In genomic region chr4:185737489-185738037, GRCh38 we compare ENCODE assay signal across 13 cellular contexts.
DNase-seq lines count a peak whose midpoint lies in the region; ATAC-seq and TF ChIP-seq lines count a peak whose summit lies in the region.
"Had no signal": no experiment of that assay in that cellular context is flagged by ENCODE, and none has a peak within 500 bp of the region (broad histone marks: within the 10 kb centered on the region; RNA-seq: fewer than 3 reads in every experiment).

No MANE protein-coding gene starts in this region.

- H3K9me3 ChIP-seq in Peyer's patch (no peaks in the 10 kb centered on the region), right lobe of liver (no peaks in the 10 kb centered on the region), smooth muscle cell (replicated peaks; ENCODE audit: low read depth) (no peaks in the 10 kb centered on the region), MM.1S (replicated peaks; ENCODE audit: insufficient read depth, low read length) (no peaks in the 10 kb centered on the region)

- H3K4me1 ChIP-seq in Peyer's patch, result no peaks in the 10 kb centered on the region
- H3K4me1 ChIP-seq in right lobe of liver, result peaks cover 0 to 60% (median 18%) of the 10 kb centered on the region in 4 donors
- H3K4me1 ChIP-seq in smooth muscle cell (ENCODE audit: low read depth), result peaks cover 3% of the 10 kb centered on the region
- peaks cover 21% of the 10 kb centered on the region for H3K4me1 ChIP-seq in MM.1S (ENCODE audit: low read length)

- ATAC-seq in right lobe of liver, result peak in 1 of 4 donors; percentile 3
- ATAC-seq: activated CD4-positive, CD25-positive, alpha-beta regulatory T cell treated with anti-CD3 and anti-CD28 coated beads, Interleukin-2, amount 50 U/mL, for 24 hours had no signal

- H3K4me2 ChIP-seq in smooth muscle cell (peak overlapping the region; percentile 54), MM.1S (ENCODE audit: low read depth, low read length) (no peak overlapping the region)

- no peaks in the 10 kb centered on the region for H3K27me3 ChIP-seq in Peyer's patch
- peaks cover 0 to 7% (median 0%) of the 10 kb centered on the region in 45 donors for H3K27me3 ChIP-seq in dorsolateral prefrontal cortex
- no peaks in the 10 kb centered on the region for H3K27me3 ChIP-seq in right lobe of liver
- no peaks in the 10 kb centered on the region for H3K27me3 ChIP-seq in smooth muscle cell (ENCODE audit: low read depth)
- H3K27me3 ChIP-seq in MM.1S (replicated peaks; ENCODE audit: insufficient read depth, low read length), result no peaks in the 10 kb centered on the region

- in situ Hi-C loops in GM13976 (cut with MboI; ENCODE audit: low sequenced_read_pairs, unreplicated experiment), result no loop called here

- no peaks in the 10 kb centered on the region for H3K79me2 ChIP-seq in smooth muscle cell (ENCODE audit: low read depth)
- no peaks in the 10 kb centered on the region for H3K79me2 ChIP-seq in MM.1S (ENCODE audit: low read length)

- H3K4me3 ChIP-seq in Peyer's patch (no peak overlapping the region), dorsolateral prefrontal cortex (peak overlapping the region in 36 of 59 donors; percentile 0 to 41 (median 23)), right lobe of liver (peak overlapping the region in 2 of 3 donors; percentile 2 to 21), smooth muscle cell (no peak overlapping the region), MM.1S (ENCODE audit: low read length) (no peak overlapping the region)

- no peaks in the 10 kb centered on the region for H3F3A ChIP-seq in smooth muscle cell (ENCODE audit: low read depth)
- H3F3A ChIP-seq in MM.1S (ENCODE audit: insufficient read depth, low read length), result no peaks in the 10 kb centered on the region

- H2AFZ ChIP-seq in smooth muscle cell (ENCODE audit: low read depth) (no peak overlapping the region), MM.1S (ENCODE audit: low read length) (no peak overlapping the region)

- intact Hi-C loops in dorsolateral prefrontal cortex (cut with DNase I), result no loop called here
- intact Hi-C loops in right lobe of liver (cut with DNase I), result no loop called here

- H3K9ac ChIP-seq in smooth muscle cell (ENCODE audit: low read depth) (no peak overlapping the region), MM.1S (ENCODE audit: low read length) (no peak overlapping the region)

- 79% methylated on average over 5 of the region's 21 CpGs for WGBS in right lobe of liver (ENCODE audit: insufficient coverage, low coverage, low lambda C conversion rate, missing lambda C conversion rate)
- 92% methylated on average over 21 of the region's 21 CpGs for WGBS in smooth muscle cell (ENCODE audit: low lambda C conversion rate)

- H3K27ac ChIP-seq in Peyer's patch (peak overlapping the region in 3 of 4 donors; percentile 38 to 70 (median 53)), dorsolateral prefrontal cortex (peak overlapping the region in 54 of 59 donors; percentile 6 to 86 (median 72)), right lobe of liver (peak overlapping the region; percentile 80 to 90 (median 88)), smooth muscle cell (ENCODE audit: low read depth) (no peak overlapping the region), MM.1S (ENCODE audit: low read length) (no peak overlapping the region)
- H3K27ac ChIP-seq: epithelial cell of prostate had no signal

- H3K36me3 ChIP-seq in Peyer's patch (no peaks in the 10 kb centered on the region), right lobe of liver (peaks cover 0 to 8% (median 0%) of the 10 kb centered on the region in 4 donors), smooth muscle cell (ENCODE audit: low read depth) (no peaks in the 10 kb centered on the region), MM.1S (replicated peaks; ENCODE audit: insufficient read depth, low read length) (no peaks in the 10 kb centered on the region)

- no peaks in the 10 kb centered on the region for H3K9me2 ChIP-seq in MM.1S (replicated peaks; ENCODE audit: insufficient read depth, low read length)

- no peak for TF ChIP-seq CTCF in Peyer's patch (IDR thresholded peaks at IDR 0.05)
- TF ChIP-seq CTCF in dorsolateral prefrontal cortex (IDR thresholded peaks at IDR 0.05 in 54 of 56, conservative IDR thresholded peaks at IDR 0.05 in 2 of 56; ENCODE audit: low read depth in 1 of 56, partially characterized antibody in 56 of 56), result no peak
- no peak for TF ChIP-seq CTCF in right lobe of liver (IDR thresholded peaks at IDR 0.05)
- no peak for TF ChIP-seq CTCF in smooth muscle cell (IDR thresholded peaks at IDR 0.05; ENCODE audit: borderline replicate concordance, insufficient read depth, poor library complexity, severe bottlenecking)
- no peak for TF ChIP-seq CTCF in GM13976 (IDR thresholded peaks at IDR 0.05; ENCODE audit: borderline replicate concordance, control extremely low read depth, extremely low read depth, insufficient read depth, missing control alignments)
- no peak for TF ChIP-seq CTCF in MM.1S (IDR thresholded peaks at IDR 0.05; ENCODE audit: low read length)

- H4K20me1 ChIP-seq in smooth muscle cell (ENCODE audit: low read depth), result no peaks in the 10 kb centered on the region
- no peaks in the 10 kb centered on the region for H4K20me1 ChIP-seq in MM.1S (ENCODE audit: insufficient read depth, low read length)

- DNase-seq in Peyer's patch (no peak), dorsolateral prefrontal cortex (peak in 1 of 10 donors; percentile 22), right lobe of liver (no peak), smooth muscle cell (lab: John Stamatoyannopoulos, UW; ENCODE audit: unreplicated experiment) (no peak), GM13976 (ENCODE audit: low spot score) (no peak), HPDE6-E6E7 (ENCODE audit: extremely low spot score) (no peak), MM.1S (no peak)
- DNase-seq in stimulated activated CD4-positive, alpha-beta T cell treated with anti-CD3 and anti-CD28 coated beads, Interleukin-4, amount 100 ng/mL, for 1 hour, result no peak
- DNase-seq: DMS79, Kasumi-1, SW 1271 had no signal

- TF ChIP-seq POLR2A in Peyer's patch (IDR thresholded peaks at IDR 0.05) (no peak), right lobe of liver (IDR thresholded peaks at IDR 0.05) (no peak)

Comparison
In these comparisons a context has a peak if more than half of its experiments do, and no peak if none do; other contexts are left out.
1. H3K27ac ChIP-seq: peak in Peyer's patch (3 of 4), dorsolateral prefrontal cortex (54 of 59) and right lobe of liver (3 of 3); none in smooth muscle cell (single experiment) and MM.1S (single experiment).
2. H3K4me3 ChIP-seq: peak in dorsolateral prefrontal cortex (36 of 59) and right lobe of liver (2 of 3); none in Peyer's patch (0 of 4), smooth muscle cell (single experiment) and MM.1S (single experiment).